Comparison of ENCODE assay signal across 11 cellular contexts in genomic region chr4:144967161-144967560, GRCh38.
DNase-seq lines count a peak whose midpoint lies in the region; ATAC-seq and TF ChIP-seq lines count a peak whose summit lies in the region.
"Had no signal": no experiment of that assay in that cellular context is flagged by ENCODE, and none has a peak within 500 bp of the region (broad histone marks: within the 10 kb centered on the region; RNA-seq: fewer than 3 reads in every experiment).

No MANE protein-coding gene starts in this region.

- H3K4me3 ChIP-seq in gastroesophageal sphincter (no peak overlapping the region), tibial nerve (no peak overlapping the region)

- no peak overlapping the region for H3K27ac ChIP-seq in gastroesophageal sphincter
- no peak overlapping the region for H3K27ac ChIP-seq in tibial nerve

- WGBS in gastroesophageal sphincter (ENCODE audit: low coverage in 1 of 2), 2 donors = 87 to 93% methylated on average over 4 of the region's 4 CpGs
- 92 to 98% methylated on average over 4 of the region's 4 CpGs for WGBS in tibial nerve, 2 donors

- H3K4me1 ChIP-seq in gastroesophageal sphincter = no peaks in the 10 kb centered on the region
- H3K4me1 ChIP-seq in tibial nerve = no peaks in the 10 kb centered on the region

- TF ChIP-seq CTCF in gastroesophageal sphincter (IDR thresholded peaks at IDR 0.05) (no peak), tibial nerve (IDR thresholded peaks at IDR 0.05) (no peak)

- H3K36me3 ChIP-seq in gastroesophageal sphincter = no peaks in the 10 kb centered on the region
- H3K36me3 ChIP-seq in tibial nerve = no peaks in the 10 kb centered on the region

- no peak for TF ChIP-seq EP300 in gastroesophageal sphincter (IDR thresholded peaks at IDR 0.05)
- no peak for TF ChIP-seq EP300 in tibial nerve (IDR thresholded peaks at IDR 0.05)

- H3K9me3 ChIP-seq in gastroesophageal sphincter = no peaks in the 10 kb centered on the region
- H3K9me3 ChIP-seq in tibial nerve = no peaks in the 10 kb centered on the region

- TF ChIP-seq POLR2A in gastroesophageal sphincter (IDR thresholded peaks at IDR 0.05) (no peak), tibial nerve (IDR thresholded peaks at IDR 0.05) (no peak)

- ATAC-seq in GM18499 (IDR thresholded peaks at IDR 0.05; ENCODE audit: insufficient read depth, unreplicated experiment) (peak; percentile 38), GM19463 (IDR thresholded peaks at IDR 0.05; ENCODE audit: unreplicated experiment) (peak; percentile 65), HG02852 (IDR thresholded peaks at IDR 0.05; ENCODE audit: unreplicated experiment) (peak; percentile 75), HG03469 (IDR thresholded peaks at IDR 0.05; ENCODE audit: unreplicated experiment) (peak; percentile 44), gastroesophageal sphincter (no peak)
- ATAC-seq: esophagus mucosa had no signal

- H3K27me3 ChIP-seq in gastroesophageal sphincter (no peaks in the 10 kb centered on the region), tibial nerve (no peaks in the 10 kb centered on the region)

- no peak for DNase-seq in central memory CD4-positive, alpha-beta T cell
- DNase-seq in NCI-H1417 treated with DMSO at 0.1 percent for 48 hours (lab: John Stamatoyannopoulos, UW) (no peak), tibial nerve (ENCODE audit: low spot score in 2 of 2) (no peak)
- DNase-seq: ACHN, Right ventricle myocardium superior had no signal
